ENCODE assay signal across 8 cellular contexts in genomic region chr7:128531105-128531954, GRCh38. TPM values are rescaled to one million over a fixed set of nuclear protein-coding genes. Genes with fewer than 3 reads are reported as not detected.
DNase-seq lines count a peak whose midpoint lies in the region; ATAC-seq and TF ChIP-seq lines count a peak whose summit lies in the region.
"Not testable (repeated sequence)": the region's sequence is repeated elsewhere in the genome, so short reads cannot be mapped to it uniquely, and the experiment has no call there.

No MANE protein-coding gene starts in this region.

- TF ChIP-seq POLR2A in spleen (IDR thresholded peaks at IDR 0.05), result not testable (repeated sequence)

- intact Hi-C loops in spleen (cut with DNase I; ENCODE audit: low total_unique reads), result not testable (repeated sequence)

- H3K27ac ChIP-seq in caudate nucleus (ENCODE audit: low read depth, low read length) (peak overlapping the region; percentile 78), spleen (peak overlapping the region; percentile 91 to 99 (median 98))

- not testable (repeated sequence) for H3K27me3 ChIP-seq in spleen (replicated peaks in 1 of 7)

- CTCF ChIA-PET in AG04449 (lab: Yijun Ruan, JAX), result not testable (repeated sequence)

- DNase-seq in AG04449 (ENCODE audit: low read depth, low spot score), result not testable (repeated sequence)
- peak; percentile 77 for DNase-seq in NCI-H2227 treated with DMSO at 0.1 percent for 48 hours (lab: John Stamatoyannopoulos, UW)
- peak; percentile 33 to 65 (median 50) for DNase-seq in activated CD4-positive, CD25-positive, alpha-beta regulatory T cell (lab: John Stamatoyannopoulos, UW)
- peak in 58 of 61 donors; percentile 24 to 93 (median 70) for DNase-seq in caudate nucleus (lab: John Stamatoyannopoulos, UW)
- DNase-seq in iris pigment epithelial cell (ENCODE audit: low read depth), result peak; percentile 65
- DNase-seq in spleen, result peak; percentile 95

- peak overlapping the region; percentile 76 for H3K4me3 ChIP-seq in AG04449 (ENCODE audit: low read depth, low read length)
- peak overlapping the region; percentile 52 to 89 (median 60) for H3K4me3 ChIP-seq in spleen

- POLR2A ChIA-PET in AG04449 (lab: Yijun Ruan, JAX), result not testable (repeated sequence)

- not testable (repeated sequence) for TF ChIP-seq CTCF in AG04449 (IDR thresholded peaks at IDR 0.05; ENCODE audit: insufficient read depth, low read length, missing control alignments); spleen (IDR thresholded peaks at IDR 0.05 in 8 of 11, conservative IDR thresholded peaks at IDR 0.05 in 3 of 11)

- H3K36me3 ChIP-seq in spleen, result peaks cover 0 to 26% (median 6%) of the 10 kb centered on the region in 6 donors

- H3K9me3 ChIP-seq in spleen, result not testable (repeated sequence)

- ATAC-seq in GM19023 (IDR thresholded peaks at IDR 0.05; ENCODE audit: unreplicated experiment), result peak; percentile 79
- peak; percentile 79 for ATAC-seq in HG03175 (IDR thresholded peaks at IDR 0.05; ENCODE audit: unreplicated experiment)

- WGBS in spleen, 5 donors, result 0 to 1% (median 1%) methylated on average over 21 to 92 of the region's 92 CpGs

- H3K4me1 ChIP-seq in spleen, result peaks cover 16 to 57% (median 33%) of the 10 kb centered on the region in 6 donors

RNA-seq across cellular contexts. Expression of gene METTL2B, which starts 54.8 kb away (rescaled TPM):
- total RNA-seq in spleen, result 10 to 100 TPM; 17.7 to 32.8 (median 22.4) TPM
- polyA plus RNA-seq in spleen, result 10 to 100 TPM in 1 of 3 donors, 1 to 10 TPM in 2; 6.7 to 12.3 (median 7.2) TPM
